ENCODE assay signal across 8 cellular contexts in genomic region chr3:102180291-102180931, GRCh38.
DNase-seq lines count a peak whose midpoint lies in the region; ATAC-seq and TF ChIP-seq lines count a peak whose summit lies in the region.

No MANE protein-coding gene starts in this region.

- no peaks in the 10 kb centered on the region for H3K27me3 ChIP-seq in MG63

- DNase-seq in dedifferentiated amniotic fluid mesenchymal stem cell (ENCODE audit: extremely low spot score) (peak; percentile 95), omental fat pad (ENCODE audit: low spot score) (no peak), osteocyte (ENCODE audit: extremely low spot score, unreplicated experiment) (no peak), MG63 (no peak)

- H3K4me1 Mint-ChIP-seq in osteocyte (ENCODE audit: unreplicated experiment) = peaks cover 12% of the 10 kb centered on the region

- H3K9me3 ChIP-seq in MG63 = no peaks in the 10 kb centered on the region

- no peaks in the 10 kb centered on the region for H3K27me3 Mint-ChIP-seq in osteocyte (ENCODE audit: unreplicated experiment)

- H3K27ac Mint-ChIP-seq in osteocyte (ENCODE audit: unreplicated experiment) = no peak overlapping the region

- no peak overlapping the region for H3K4me3 ChIP-seq in MG63

- H3K4me3 Mint-ChIP-seq in osteocyte (ENCODE audit: unreplicated experiment) = no peak overlapping the region

- TF ChIP-seq CTCF in omental fat pad (IDR thresholded peaks at IDR 0.05) = no peak
- TF ChIP-seq CTCF in osteocyte (IDR thresholded peaks at IDR 0.05) = no peak

- no peaks in the 10 kb centered on the region for H3K9me3 Mint-ChIP-seq in osteocyte (ENCODE audit: unreplicated experiment)

- H3K36me3 Mint-ChIP-seq in osteocyte (ENCODE audit: unreplicated experiment) = no peaks in the 10 kb centered on the region

- ATAC-seq in GM18502 (IDR thresholded peaks at IDR 0.05; ENCODE audit: poor library complexity, unreplicated experiment) (peak; percentile 34), HG03378 (IDR thresholded peaks at IDR 0.05; ENCODE audit: unreplicated experiment) (peak; percentile 21), omental fat pad (ENCODE audit: low FRiP score) (peak; percentile 29), GM21515 (IDR thresholded peaks at IDR 0.05; ENCODE audit: unreplicated experiment) (no peak), HG02642 (IDR thresholded peaks at IDR 0.05; ENCODE audit: poor library complexity, unreplicated experiment) (no peak)

- H3K36me3 ChIP-seq in MG63 = no peaks in the 10 kb centered on the region

Comparison
In these comparisons a context has a peak if more than half of its experiments do, and no peak if none do; other contexts are left out.
1. ATAC-seq: peak in GM18502 (single experiment), HG03378 (single experiment) and omental fat pad (single experiment); none in GM21515 (single experiment) and HG02642 (single experiment).